16 cellular contexts compared by ENCODE assay signal in genomic region chr16:85036398-85037049, GRCh38. TPM values are rescaled to one million over a fixed set of nuclear protein-coding genes. Genes with fewer than 3 reads are reported as not detected.
DNase-seq lines count a peak whose midpoint lies in the region; ATAC-seq and TF ChIP-seq lines count a peak whose summit lies in the region.
"Had no signal": no experiment of that assay in that cellular context is flagged by ENCODE, and none has a peak within 500 bp of the region (broad histone marks: within the 10 kb centered on the region; RNA-seq: fewer than 3 reads in every experiment).

No MANE protein-coding gene starts in this region.

- intact Hi-C loops in upper lobe of right lung (cut with DNase I), result no loop called here

- ATAC-seq in activated naive CD8-positive, alpha-beta T cell treated with anti-CD3 and anti-CD28 coated beads, Interleukin-2, amount 50 U/mL, for 24 hours, result no peak
- ATAC-seq in gastroesophageal sphincter (peak; percentile 40), upper lobe of right lung (peak; percentile 12)

- H3K27me3 ChIP-seq in adipocyte (replicated peaks; ENCODE audit: control insufficient read depth, insufficient read depth, low read length) (no peaks in the 10 kb centered on the region), gastroesophageal sphincter (no peaks in the 10 kb centered on the region), upper lobe of right lung (no peaks in the 10 kb centered on the region)

- H3K27me3 Mint-ChIP-seq in activated naive CD8-positive, alpha-beta T cell, result no peaks in the 10 kb centered on the region
- H3K27me3 Mint-ChIP-seq in activated naive CD8-positive, alpha-beta T cell treated with anti-CD3 and anti-CD28 coated beads, Interleukin-2, amount 50 U/mL, for 24 hours, result no peaks in the 10 kb centered on the region
- H3K27me3 Mint-ChIP-seq in T-helper 2 cell treated with Interferon-gamma antibody and Interleukin-4, amounts not matched to agents 5 μg/mL and 100 μg/mL, for 36 hours (ENCODE audit: low read depth), result no peaks in the 10 kb centered on the region

- H3K4me1 ChIP-seq in adipocyte (ENCODE audit: control insufficient read depth, insufficient read depth, low read length) (peaks cover 7% of the 10 kb centered on the region), gastroesophageal sphincter (peaks cover 0 to 11% (median 0%) of the 10 kb centered on the region in 3 donors), upper lobe of right lung (no peaks in the 10 kb centered on the region)

- H3K36me3 Mint-ChIP-seq in activated naive CD8-positive, alpha-beta T cell, result peaks cover 6% of the 10 kb centered on the region
- no peaks in the 10 kb centered on the region for H3K36me3 Mint-ChIP-seq in activated naive CD8-positive, alpha-beta T cell treated with anti-CD3 and anti-CD28 coated beads, Interleukin-2, amount 50 U/mL, for 24 hours (ENCODE audit: low read depth)
- H3K36me3 Mint-ChIP-seq in T-helper 2 cell treated with Interferon-gamma antibody and Interleukin-4, amounts not matched to agents 5 μg/mL and 100 μg/mL, for 36 hours (ENCODE audit: low read depth), result peaks cover 2% of the 10 kb centered on the region

- H3K27ac Mint-ChIP-seq in activated naive CD8-positive, alpha-beta T cell, result peak overlapping the region; percentile 35
- H3K27ac Mint-ChIP-seq in activated naive CD8-positive, alpha-beta T cell treated with anti-CD3 and anti-CD28 coated beads, Interleukin-2, amount 50 U/mL, for 24 hours, result no peak overlapping the region
- no peak overlapping the region for H3K27ac Mint-ChIP-seq in T-helper 2 cell treated with Interferon-gamma antibody and Interleukin-4, amounts not matched to agents 5 μg/mL and 100 μg/mL, for 36 hours
- H3K27ac Mint-ChIP-seq: memory B cell, nephron had no signal

- H3K9me3 Mint-ChIP-seq in activated naive CD8-positive, alpha-beta T cell (ENCODE audit: low read depth), result no peaks in the 10 kb centered on the region
- no peaks in the 10 kb centered on the region for H3K9me3 Mint-ChIP-seq in activated naive CD8-positive, alpha-beta T cell treated with anti-CD3 and anti-CD28 coated beads, Interleukin-2, amount 50 U/mL, for 24 hours
- no peaks in the 10 kb centered on the region for H3K9me3 Mint-ChIP-seq in T-helper 2 cell treated with Interferon-gamma antibody and Interleukin-4, amounts not matched to agents 5 μg/mL and 100 μg/mL, for 36 hours
- H3K9me3 Mint-ChIP-seq: memory B cell, nephron had no signal

- DNase-seq in activated naive CD8-positive, alpha-beta T cell treated with anti-CD3 and anti-CD28 coated beads, Interleukin-2, amount 50 U/mL, for 24 hours, result no peak
- DNase-seq in adipocyte (ENCODE audit: low read depth) (peak; percentile 13), upper lobe of right lung (no peak), A172 (ENCODE audit: low spot score) (no peak)
- DNase-seq in T-helper 2 cell treated with Interferon-gamma antibody and Interleukin-4, amounts not matched to agents 5 μg/mL and 100 μg/mL, for 36 hours (ENCODE audit: low spot score), result no peak
- no peak for DNase-seq in stimulated activated CD4-positive, alpha-beta T cell treated with anti-CD3 and anti-CD28 coated beads, Interleukin-4, amount 100 ng/mL, for 4 hours
- DNase-seq: cerebellar nuclear complex, GDM1, KG1, NCI-H1105 treated with DMSO at 0.1 percent for 48 hours, NCI-H2171, SIG-M5 had no signal

- H3K4me3 Mint-ChIP-seq in activated naive CD8-positive, alpha-beta T cell, result no peak overlapping the region
- H3K4me3 Mint-ChIP-seq in activated naive CD8-positive, alpha-beta T cell treated with anti-CD3 and anti-CD28 coated beads, Interleukin-2, amount 50 U/mL, for 24 hours, result no peak overlapping the region
- no peak overlapping the region for H3K4me3 Mint-ChIP-seq in T-helper 2 cell treated with Interferon-gamma antibody and Interleukin-4, amounts not matched to agents 5 μg/mL and 100 μg/mL, for 36 hours
- H3K4me3 Mint-ChIP-seq: memory B cell, nephron had no signal

- TF ChIP-seq EP300 in gastroesophageal sphincter (IDR thresholded peaks at IDR 0.05), result no peak

- H3K27ac ChIP-seq in gastroesophageal sphincter (peak overlapping the region in 3 of 4 donors; percentile 54 to 72 (median 54)), upper lobe of right lung (no peak overlapping the region)

- no peak overlapping the region for H3K4me3 ChIP-seq in adipocyte (ENCODE audit: low read length)
- H3K4me3 ChIP-seq in gastroesophageal sphincter, result no peak overlapping the region
- no peak overlapping the region for H3K4me3 ChIP-seq in upper lobe of right lung

- H3K36me3 ChIP-seq in adipocyte (ENCODE audit: control insufficient read depth, insufficient read depth, low read length, severe bottlenecking) (peaks cover 6% of the 10 kb centered on the region), gastroesophageal sphincter (peaks cover 0 to 18% of the 10 kb centered on the region in 2 donors), upper lobe of right lung (peaks cover 4% of the 10 kb centered on the region)

- WGBS in gastroesophageal sphincter (ENCODE audit: low coverage in 1 of 2), 2 donors, result 68 to 79% methylated on average over 4 to 11 of the region's 13 CpGs

- H3K9ac ChIP-seq in adipocyte (ENCODE audit: low read length), result no peak overlapping the region

- TF ChIP-seq CTCF in gastroesophageal sphincter (IDR thresholded peaks at IDR 0.05) (no peak), upper lobe of right lung (IDR thresholded peaks at IDR 0.05) (no peak)

- H3K4me1 Mint-ChIP-seq in activated naive CD8-positive, alpha-beta T cell (ENCODE audit: low read depth), result peaks cover 16% of the 10 kb centered on the region
- peaks cover 16% of the 10 kb centered on the region for H3K4me1 Mint-ChIP-seq in activated naive CD8-positive, alpha-beta T cell treated with anti-CD3 and anti-CD28 coated beads, Interleukin-2, amount 50 U/mL, for 24 hours
- peaks cover 1% of the 10 kb centered on the region for H3K4me1 Mint-ChIP-seq in T-helper 2 cell treated with Interferon-gamma antibody and Interleukin-4, amounts not matched to agents 5 μg/mL and 100 μg/mL, for 36 hours (ENCODE audit: low read depth)
- H3K4me1 Mint-ChIP-seq: memory B cell had no signal

- H3K9me3 ChIP-seq in adipocyte (ENCODE audit: control insufficient read depth, low read length) (no peaks in the 10 kb centered on the region), gastroesophageal sphincter (no peaks in the 10 kb centered on the region), upper lobe of right lung (no peaks in the 10 kb centered on the region)

- no peak for TF ChIP-seq POLR2A in gastroesophageal sphincter (IDR thresholded peaks at IDR 0.05)

RNA-seq across cellular contexts. Expression of gene KIAA0513, which starts 8.9 kb away (rescaled TPM):
- total RNA-seq in gastroesophageal sphincter (10 to 100 TPM; 14.8 to 43.4 (median 28.5) TPM), upper lobe of right lung (21.7 TPM)
- total RNA-seq in A172 (2014; rRNA removed; shearing (Covaris generic)), result 4.6 and 8.9 TPM in 2 replicates

RNA-seq across cellular contexts. Expression of gene ZDHHC7, which starts 25.2 kb away (rescaled TPM):
- total RNA-seq in gastroesophageal sphincter (10 to 100 TPM; 55.3 to 77.5 (median 66.3) TPM), upper lobe of right lung (79.7 TPM)
- total RNA-seq in A172 (2014; rRNA removed; shearing (Covaris generic)), result 59.7 and 77.0 TPM in 2 replicates
